In the genomic region with DNA sequence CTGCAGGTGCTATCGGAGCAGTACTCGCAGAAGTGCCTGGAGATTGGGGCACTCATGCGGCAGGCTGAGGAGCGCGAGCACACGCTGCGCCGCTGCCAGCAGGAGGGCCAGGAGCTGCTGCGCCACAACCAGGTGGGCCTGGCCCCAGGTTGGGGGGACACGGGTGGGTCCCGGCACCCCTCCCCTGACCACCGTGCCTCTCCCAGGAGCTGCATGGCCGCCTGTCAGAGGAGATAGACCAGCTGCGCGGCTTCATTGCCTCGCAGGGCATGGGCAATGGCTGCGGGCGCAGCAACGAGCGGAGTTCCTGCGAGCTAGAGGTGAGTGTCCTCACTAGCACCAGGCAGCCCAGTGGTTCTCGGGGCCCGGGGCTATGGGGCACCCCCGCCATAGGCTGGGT, we compare ENCODE assay signal across 30 cellular contexts. TPM values are rescaled to one million over a fixed set of nuclear protein-coding genes. Genes with fewer than 3 reads are reported as not detected.
"Had no signal": no experiment of that assay in that cellular context is flagged by ENCODE, and none has a peak within 500 bp of the region (broad histone marks: within the 10 kb centered on the region; RNA-seq: fewer than 3 reads in every experiment).

No MANE protein-coding gene starts in this region.

- H3K9me3 ChIP-seq: ascending aorta had no signal

- DNase-seq: activated B cell treated with CpG ODN at 0.5 μM for 24 hours; activated CD4-positive, alpha-beta memory T cell treated with anti-CD3 and anti-CD28 coated beads, Interleukin-2, amount 10 ng/mL, durations not matched to agents 7 days and 5 days; activated CD4-positive, alpha-beta T cell treated with anti-CD3 and anti-CD28 coated beads for 4 hours; activated CD4-positive, alpha-beta T cell treated with anti-CD3 and anti-CD28 coated beads, Interleukin-2, amount 10 ng/mL, durations not matched to agents 7 days and 5 days; activated CD4-positive, alpha-beta T cell treated with anti-CD3 and anti-CD28 coated beads, Interleukin-2, amount 50 U/mL, for 48 hours; activated CD4-positive, CD25-positive, alpha-beta regulatory T cell treated with anti-CD3 and anti-CD28 coated beads, Interleukin-2, amount 50 U/mL, for 72 hours; activated CD8-positive, alpha-beta memory T cell treated with anti-CD3 and anti-CD28 coated beads for 24 hours; activated CD8-positive, alpha-beta memory T cell treated with anti-CD3 and anti-CD28 coated beads, Interleukin-2, amount 10 ng/mL, durations not matched to agents 7 days and 5 days; activated CD8-positive, alpha-beta memory T cell treated with anti-CD3 and anti-CD28 coated beads, Interleukin-2, amount 50 U/mL, for 48 hours; activated CD8-positive, alpha-beta T cell treated with anti-CD3 and anti-CD28 coated beads, Interleukin-2, amount 10 ng/mL, durations not matched to agents 7 days and 5 days; activated effector memory CD4-positive, alpha-beta T cell treated with Interleukin-2 at 50 U/mL for 16 hours; activated gamma-delta T cell; activated naive CD4-positive, alpha-beta T cell treated with anti-CD3 and anti-CD28 coated beads, Interleukin-2, amount 10 ng/mL, durations not matched to agents 7 days and 5 days; activated naive CD4-positive, alpha-beta T cell treated with Interleukin-2 at 50 U/mL for 16 hours; activated naive CD8-positive, alpha-beta T cell treated with anti-CD3 and anti-CD28 coated beads, Interleukin-2, amount 10 ng/mL, durations not matched to agents 7 days and 5 days; activated naive CD8-positive, alpha-beta T cell treated with anti-CD3 and anti-CD28 coated beads, Interleukin-2, amount 50 U/mL, for 24 hours; activated T-cell treated with anti-CD3 and anti-CD28 coated beads, Interleukin-2, amount 50 U/mL, for 24 hours; activated T-cell treated with anti-CD3 and anti-CD28 coated beads, Interleukin-2, amount 50 U/mL, for 48 hours; amygdala; anterior cingulate cortex; caudate nucleus; cerebellar nuclear complex; T-helper 1 cell; T-helper 2 cell; T-helper 9 cell had no signal

- H3K27ac ChIP-seq: ascending aorta, cardiac muscle cell, VCaP had no signal

- H3K4me3 ChIP-seq: ascending aorta, cardiac muscle cell had no signal

- H3K27me3 ChIP-seq: ascending aorta, cardiac muscle cell had no signal

- FAIRE-seq: bronchial epithelial cell, TTC549 had no signal

- ATAC-seq: activated CD8-positive, alpha-beta memory T cell treated with anti-CD3 and anti-CD28 coated beads, Interleukin-2, amount 10 ng/mL, durations not matched to agents 7 days and 5 days; activated CD8-positive, alpha-beta T cell treated with anti-CD3 and anti-CD28 coated beads, Interleukin-2, amount 10 ng/mL, durations not matched to agents 7 days and 5 days; activated naive CD8-positive, alpha-beta T cell treated with anti-CD3 and anti-CD28 coated beads, Interleukin-2, amount 50 U/mL, for 24 hours had no signal

RNA-seq across cellular contexts. Expression of a gene that starts 54.1 kb away (rescaled TPM):
- total RNA-seq: activated B cell treated with CpG ODN at 0.5 μM for 24 hours; activated CD4-positive, alpha-beta memory T cell treated with anti-CD3 and anti-CD28 coated beads, Interleukin-2, amount 10 ng/mL, durations not matched to agents 7 days and 5 days; activated CD4-positive, alpha-beta T cell treated with anti-CD3 and anti-CD28 coated beads, Interleukin-2, amount 10 ng/mL, durations not matched to agents 7 days and 5 days; activated CD8-positive, alpha-beta memory T cell treated with anti-CD3 and anti-CD28 coated beads, Interleukin-2, amount 10 ng/mL, durations not matched to agents 7 days and 5 days; activated naive CD8-positive, alpha-beta T cell treated with anti-CD3 and anti-CD28 coated beads, Interleukin-2, amount 10 ng/mL, durations not matched to agents 7 days and 5 days; ascending aorta; bronchial epithelial cell; cardiac muscle cell had no signal
